In genomic region chr4:3525532-3526430, GRCh38 we compare ENCODE assay signal across 27 cellular contexts.
"Had no signal": no experiment of that assay in that cellular context is flagged by ENCODE, and none has a peak within 500 bp of the region (broad histone marks: within the 10 kb centered on the region; RNA-seq: fewer than 3 reads in every experiment).

No MANE protein-coding gene starts in this region.

- H3K9me3 Mint-ChIP-seq: activated naive CD8-positive, alpha-beta T cell treated with anti-CD3 and anti-CD28 coated beads for 36 hours; activated T-cell treated with anti-CD3 and anti-CD28 coated beads, Interleukin-2, amount 50 U/mL, for 72 hours; naive B cell had no signal

- H3K4me1 ChIP-seq: parathyroid adenoma had no signal

- H3K27ac Mint-ChIP-seq: activated naive CD8-positive, alpha-beta T cell treated with anti-CD3 and anti-CD28 coated beads for 36 hours; activated T-cell treated with anti-CD3 and anti-CD28 coated beads, Interleukin-2, amount 50 U/mL, for 72 hours had no signal

- H3K27me3 ChIP-seq: body of pancreas, dorsolateral prefrontal cortex, neutrophil, transverse colon had no signal

- H3K4me3 Mint-ChIP-seq: activated naive CD8-positive, alpha-beta T cell treated with anti-CD3 and anti-CD28 coated beads for 36 hours; activated T-cell treated with anti-CD3 and anti-CD28 coated beads, Interleukin-2, amount 50 U/mL, for 72 hours had no signal

- H3K27ac ChIP-seq: body of pancreas, dorsolateral prefrontal cortex, neutrophil, parathyroid adenoma, transverse colon, VCaP had no signal

- DNase-seq: activated CD4-positive, alpha-beta T cell treated with anti-CD3 and anti-CD28 coated beads for 1 hour; activated CD8-positive, alpha-beta memory T cell treated with anti-CD3 and anti-CD28 coated beads for 24 hours; activated CD8-positive, alpha-beta memory T cell treated with anti-CD3 and anti-CD28 coated beads, Interleukin-2, amount 50 U/mL, for 48 hours; activated gamma-delta T cell treated with Interleukin-2 at 50 U/mL for 16 hours; activated naive CD8-positive, alpha-beta T cell treated with anti-CD3 and anti-CD28 coated beads for 36 hours; activated T-cell treated with anti-CD3 and anti-CD28 coated beads, Interleukin-2, amount 50 U/mL, for 72 hours; amniotic stem cell; body of pancreas; erythroblast; foreskin melanocyte; glutamatergic neuron; hippocampal formation; mammary epithelial cell; naive B cell; stimulated activated CD4-positive, alpha-beta T cell treated with anti-CD3 and anti-CD28 coated beads, Interleukin-12 subunit alpha, Interleukin-12 subunit beta, amount 100 ng/mL, for 4 hours; stimulated activated CD4-positive, alpha-beta T cell treated with anti-CD3 and anti-CD28 coated beads, Interleukin-1b, Interleukin-23, amount 100 ng/mL, for 48 hours; stimulated activated CD8-positive, alpha-beta memory T cell treated with anti-CD3 and anti-CD28 coated beads, Interleukin-4, amount 100 ng/mL, for 48 hours; stimulated activated naive CD4-positive, alpha-beta T cell treated with Interleukin-2 at 50 U/mL for 16 hours; substantia nigra; SW 1271; T-helper 2 cell; transverse colon had no signal

- H3K36me3 Mint-ChIP-seq: activated naive CD8-positive, alpha-beta T cell treated with anti-CD3 and anti-CD28 coated beads for 36 hours; naive B cell had no signal

- H3K27me3 Mint-ChIP-seq: activated naive CD8-positive, alpha-beta T cell treated with anti-CD3 and anti-CD28 coated beads for 36 hours; naive B cell had no signal

- H3K4me3 ChIP-seq: body of pancreas, dorsolateral prefrontal cortex, transverse colon had no signal

- H3K9me3 ChIP-seq: body of pancreas, neutrophil, transverse colon had no signal

- H3K9ac ChIP-seq: parathyroid adenoma had no signal

- ATAC-seq: activated T-cell treated with anti-CD3 and anti-CD28 coated beads, Interleukin-2, amount 50 U/mL, for 72 hours; body of pancreas; left colon had no signal
